ENCODE assay signal across 32 cellular contexts in the genomic region with DNA sequence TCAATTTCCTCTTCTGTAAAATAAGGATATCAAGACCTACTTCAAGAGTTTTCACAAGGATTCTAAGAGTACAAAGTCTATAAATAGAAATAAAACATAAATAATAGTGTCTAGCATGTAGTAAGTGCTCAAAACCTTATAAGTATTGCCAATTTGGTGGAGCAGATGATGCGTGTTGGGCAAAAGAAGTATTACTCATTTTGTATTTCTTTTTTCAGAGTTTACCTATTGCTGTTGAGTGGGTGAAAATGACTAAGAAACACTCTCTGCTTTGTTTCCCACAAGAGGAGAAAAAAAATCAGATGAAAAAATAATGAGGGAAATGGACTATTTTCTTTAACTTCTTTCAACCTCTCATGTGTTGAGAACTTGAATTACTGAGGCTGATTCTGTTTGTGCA.
"Had no signal": no experiment of that assay in that cellular context is flagged by ENCODE, and none has a peak within 500 bp of the region (broad histone marks: within the 10 kb centered on the region; RNA-seq: fewer than 3 reads in every experiment).

No MANE protein-coding gene starts in this region.

- H3K36me3 Mint-ChIP-seq: activated CD4-positive, alpha-beta memory T cell treated with anti-CD3 and anti-CD28 coated beads for 36 hours; activated CD8-positive, alpha-beta memory T cell treated with anti-CD3 and anti-CD28 coated beads, Interleukin-2, amount 10 ng/mL, durations not matched to agents 7 days and 5 days; activated naive CD8-positive, alpha-beta T cell had no signal

- H3K27ac Mint-ChIP-seq: activated CD4-positive, alpha-beta memory T cell treated with anti-CD3 and anti-CD28 coated beads for 36 hours; activated CD4-positive, alpha-beta T cell treated with anti-CD3 and anti-CD28 coated beads for 36 hours; activated CD4-positive, alpha-beta T cell treated with anti-CD3 and anti-CD28 coated beads, Interleukin-2, amount 10 ng/mL, durations not matched to agents 24 days and 14 days; activated CD8-positive, alpha-beta memory T cell treated with anti-CD3 and anti-CD28 coated beads, Interleukin-2, amount 10 ng/mL, durations not matched to agents 7 days and 5 days; activated CD8-positive, alpha-beta T cell treated with anti-CD3 and anti-CD28 coated beads, Interleukin-2, amount 10 ng/mL, durations not matched to agents 7 days and 5 days; activated naive CD8-positive, alpha-beta T cell; activated T-helper 1 cell treated with anti-CD3 and anti-CD28 coated beads, Interleukin-12 subunit alpha, Interleukin-12 subunit beta, Interleukin-2, Interleukin-4 antibody, amounts not matched to agents 30 ng/mL and 10 ng/mL and 1 ng/mL, durations not matched to agents 14 hours and 24 hours and 36 hours; activated T-helper 2 cell treated with anti-CD3 and anti-CD28 coated beads, Interferon-gamma antibody, Interleukin-2, Interleukin-4, amounts not matched to agents 10 μg/mL and 5 μg/mL and 100 μg/mL, durations not matched to agents 14 hours and 24 hours and 36 hours; T-helper 17 cell; T-helper 2 cell treated with Interferon-gamma antibody and Interleukin-4, amounts not matched to agents 5 μg/mL and 100 μg/mL, for 36 hours had no signal

- H3K9me3 ChIP-seq: body of pancreas, colonic mucosa, gastroesophageal sphincter had no signal

- H3K36me3 ChIP-seq: cardiac muscle cell, colonic mucosa, gastroesophageal sphincter had no signal

- H3K27me3 Mint-ChIP-seq: activated CD4-positive, alpha-beta memory T cell treated with anti-CD3 and anti-CD28 coated beads for 36 hours; activated CD4-positive, alpha-beta T cell treated with anti-CD3 and anti-CD28 coated beads, Interleukin-2, amount 10 ng/mL, durations not matched to agents 24 days and 14 days; activated CD8-positive, alpha-beta memory T cell treated with anti-CD3 and anti-CD28 coated beads, Interleukin-2, amount 10 ng/mL, durations not matched to agents 7 days and 5 days; T-helper 17 cell had no signal

- H3K4me3 Mint-ChIP-seq: activated CD4-positive, alpha-beta memory T cell treated with anti-CD3 and anti-CD28 coated beads for 36 hours; activated CD4-positive, alpha-beta T cell treated with anti-CD3 and anti-CD28 coated beads for 36 hours; activated CD4-positive, alpha-beta T cell treated with anti-CD3 and anti-CD28 coated beads, Interleukin-2, amount 10 ng/mL, durations not matched to agents 24 days and 14 days; activated CD8-positive, alpha-beta memory T cell treated with anti-CD3 and anti-CD28 coated beads, Interleukin-2, amount 10 ng/mL, durations not matched to agents 7 days and 5 days; activated CD8-positive, alpha-beta T cell treated with anti-CD3 and anti-CD28 coated beads, Interleukin-2, amount 10 ng/mL, durations not matched to agents 7 days and 5 days; activated naive CD8-positive, alpha-beta T cell; activated T-helper 1 cell treated with anti-CD3 and anti-CD28 coated beads, Interleukin-12 subunit alpha, Interleukin-12 subunit beta, Interleukin-2, Interleukin-4 antibody, amounts not matched to agents 30 ng/mL and 10 ng/mL and 1 ng/mL, durations not matched to agents 14 hours and 24 hours and 36 hours; T-helper 17 cell; T-helper 2 cell treated with Interferon-gamma antibody and Interleukin-4, amounts not matched to agents 5 μg/mL and 100 μg/mL, for 36 hours had no signal

- H3K4me1 ChIP-seq: body of pancreas, colonic mucosa, gastroesophageal sphincter had no signal

- H3K4me3 ChIP-seq: body of pancreas, cardiac muscle cell, colonic mucosa, gastroesophageal sphincter had no signal

- DNase-seq: activated CD4-positive, alpha-beta memory T cell treated with anti-CD3 and anti-CD28 coated beads for 36 hours; activated CD4-positive, alpha-beta T cell treated with anti-CD3 and anti-CD28 coated beads for 36 hours; activated CD4-positive, alpha-beta T cell treated with anti-CD3 and anti-CD28 coated beads, Interleukin-2, amount 10 ng/mL, durations not matched to agents 24 days and 14 days; activated CD4-positive, CD25-positive, alpha-beta regulatory T cell; activated CD4-positive, CD25-positive, alpha-beta regulatory T cell treated with anti-CD3 and anti-CD28 coated beads, Interleukin-2, amount 50 U/mL, for 72 hours; activated CD8-positive, alpha-beta memory T cell treated with anti-CD3 and anti-CD28 coated beads, Interleukin-2, amount 10 ng/mL, durations not matched to agents 7 days and 5 days; activated CD8-positive, alpha-beta memory T cell treated with anti-CD3 and anti-CD28 coated beads, Interleukin-2, amount 50 U/mL, for 4 hours; activated CD8-positive, alpha-beta T cell treated with anti-CD3 and anti-CD28 coated beads, Interleukin-2, amount 10 ng/mL, durations not matched to agents 7 days and 5 days; activated gamma-delta T cell; activated naive CD4-positive, alpha-beta T cell treated with anti-CD3 and anti-CD28 coated beads, Interleukin-2, amount 50 U/mL, for 16 hours; activated naive CD4-positive, alpha-beta T cell treated with Interleukin-2 at 50 U/mL for 16 hours; activated T-cell treated with anti-CD3 and anti-CD28 coated beads, Interleukin-2, amount 50 U/mL, for 1 hour; activated T-cell treated with anti-CD3 and anti-CD28 coated beads, Interleukin-2, amount 50 U/mL, for 48 hours; amniotic stem cell; anterior cingulate cortex; body of pancreas; central memory CD4-positive, alpha-beta T cell; cerebellar nuclear complex; colonic mucosa; effector CD8-positive, alpha-beta T cell; foreskin melanocyte; T-helper 1 cell; T-helper 17 cell; T1000 had no signal

- H3K27me3 ChIP-seq: body of pancreas, cardiac muscle cell, colonic mucosa had no signal

- H3K9me3 Mint-ChIP-seq: activated CD4-positive, alpha-beta T cell treated with anti-CD3 and anti-CD28 coated beads, Interleukin-2, amount 10 ng/mL, durations not matched to agents 24 days and 14 days; activated T-helper 1 cell treated with anti-CD3 and anti-CD28 coated beads, Interleukin-12 subunit alpha, Interleukin-12 subunit beta, Interleukin-2, Interleukin-4 antibody, amounts not matched to agents 30 ng/mL and 10 ng/mL and 1 ng/mL, durations not matched to agents 14 hours and 24 hours and 36 hours; activated T-helper 2 cell treated with anti-CD3 and anti-CD28 coated beads, Interferon-gamma antibody, Interleukin-2, Interleukin-4, amounts not matched to agents 10 μg/mL and 5 μg/mL and 100 μg/mL, durations not matched to agents 14 hours and 24 hours and 36 hours had no signal

- H3K27ac ChIP-seq: body of pancreas, cardiac muscle cell, colonic mucosa, gastroesophageal sphincter had no signal

- H3K4me1 Mint-ChIP-seq: activated CD4-positive, alpha-beta T cell treated with anti-CD3 and anti-CD28 coated beads for 36 hours; activated CD4-positive, alpha-beta T cell treated with anti-CD3 and anti-CD28 coated beads, Interleukin-2, amount 10 ng/mL, durations not matched to agents 24 days and 14 days; activated CD8-positive, alpha-beta memory T cell treated with anti-CD3 and anti-CD28 coated beads, Interleukin-2, amount 10 ng/mL, durations not matched to agents 7 days and 5 days; T-helper 17 cell had no signal

- FAIRE-seq: endometrium, endothelial cell of umbilical vein had no signal
